1 cellular context compared by ENCODE assay signal in genomic region chrX:53093177-53093655, GRCh38.
A peak's percentile ranks its signal among the peaks of the same experiment; 100 is the strongest.
TF ChIP-seq lines count a peak whose summit lies in the region.

No MANE protein-coding gene starts in this region.

TF ChIP-seq in HEK293, 187 proteins besides CTCF, POLR2A, EP300 and RAD21 (continued from another document and continues in another):
- TF ChIP-seq TRIM28 (IDR thresholded peaks at IDR 0.05; ENCODE audit: borderline replicate concordance, low read length) (no peak), ZSCAN23 (tag by site-specific recombination; IDR thresholded peaks at IDR 0.05) (no peak), ZNF658 (tag by site-specific recombination; IDR thresholded peaks at IDR 0.05) (no peak), ZNF112 (tag by site-specific recombination; IDR thresholded peaks at IDR 0.05) (no peak), ZNF146 (tag by site-specific recombination; IDR thresholded peaks at IDR 0.05) (no peak), ZNF433 (tag by site-specific recombination; IDR thresholded peaks at IDR 0.05; ENCODE audit: low read depth) (no peak), OSR2 (tag by site-specific recombination; IDR thresholded peaks at IDR 0.05) (no peak), TCF7L2 (IDR thresholded peaks at IDR 0.05; ENCODE audit: borderline replicate concordance, low read depth, low read length) (no peak), ZNF510 (tag by site-specific recombination; IDR thresholded peaks at IDR 0.05; ENCODE audit: insufficient replicate concordance) (no peak), ZNF335 (tag by site-specific recombination; conservative IDR thresholded peaks at IDR 0.05) (no peak), ZNF610 (tag by site-specific recombination; IDR thresholded peaks at IDR 0.05; ENCODE audit: borderline replicate concordance) (0 out of 2 replicates have a peak, but pooled peaks have one; percentile 40), ZNF239 (tag by site-specific recombination; IDR thresholded peaks at IDR 0.05) (no peak), GFI1B (tag by site-specific recombination; IDR thresholded peaks at IDR 0.05) (no peak), ATF2 (tag by site-specific recombination; IDR thresholded peaks at IDR 0.05; ENCODE audit: low read depth) (no peak), SCRT2 (tag by site-specific recombination; IDR thresholded peaks at IDR 0.05) (no peak), WT1 (tag by site-specific recombination; IDR thresholded peaks at IDR 0.05) (peak; percentile 23; the same call in 1 of the 2 replicates), ZNF837 (tag by site-specific recombination; IDR thresholded peaks at IDR 0.05) (no peak), ZNF600 (tag by site-specific recombination; IDR thresholded peaks at IDR 0.05) (no peak), ZNF184 (tag by site-specific recombination; IDR thresholded peaks at IDR 0.05) (no peak), ZNF549 (tag by site-specific recombination; IDR thresholded peaks at IDR 0.05) (no peak), ZNF449 (tag by site-specific recombination; IDR thresholded peaks at IDR 0.05) (no peak), ZNF416 (tag by site-specific recombination; IDR thresholded peaks at IDR 0.05) (no peak), ZBTB8A (tag by site-specific recombination; IDR thresholded peaks at IDR 0.05) (no peak), TSHZ1 (tag by site-specific recombination; IDR thresholded peaks at IDR 0.05; ENCODE audit: borderline replicate concordance) (no peak), ZNF626 (tag by site-specific recombination; IDR thresholded peaks at IDR 0.05) (no peak), ZNF677 (tag by site-specific recombination; IDR thresholded peaks at IDR 0.05) (no peak), ZNF37A (tag by site-specific recombination; IDR thresholded peaks at IDR 0.05) (no peak), ZNF776 (tag by site-specific recombination; IDR thresholded peaks at IDR 0.05; ENCODE audit: borderline replicate concordance) (no peak), ZNF16 (tag by site-specific recombination; IDR thresholded peaks at IDR 0.05; ENCODE audit: low read depth) (no peak), ZNF777 (tag by site-specific recombination; IDR thresholded peaks at IDR 0.05; ENCODE audit: borderline replicate concordance) (no peak), ZNF670 (tag by site-specific recombination; IDR thresholded peaks at IDR 0.05; ENCODE audit: low read depth) (no peak), BCL11B (tag by site-specific recombination; IDR thresholded peaks at IDR 0.05; ENCODE audit: low read depth) (no peak), ZEB2 (tag by site-specific recombination; IDR thresholded peaks at IDR 0.05) (0 out of 2 replicates have a peak, but pooled peaks have one; percentile 28), ZXDB (tag by site-specific recombination; IDR thresholded peaks at IDR 0.05) (no peak), KLF9 (tag by site-specific recombination; IDR thresholded peaks at IDR 0.05; ENCODE audit: low read depth) (peak; percentile 79), ZNF747 (tag by site-specific recombination; IDR thresholded peaks at IDR 0.05) (no peak), KLF7 (tag by site-specific recombination; IDR thresholded peaks at IDR 0.05; ENCODE audit: borderline replicate concordance) (0 out of 2 replicates have a peak, but pooled peaks have one; percentile 34), SP7 (tag by site-specific recombination; IDR thresholded peaks at IDR 0.05) (0 out of 2 replicates have a peak, but pooled peaks have one; percentile 13), ZNF48 (tag by site-specific recombination; IDR thresholded peaks at IDR 0.05) (no peak)
- TF ChIP-seq, protein P1, sequence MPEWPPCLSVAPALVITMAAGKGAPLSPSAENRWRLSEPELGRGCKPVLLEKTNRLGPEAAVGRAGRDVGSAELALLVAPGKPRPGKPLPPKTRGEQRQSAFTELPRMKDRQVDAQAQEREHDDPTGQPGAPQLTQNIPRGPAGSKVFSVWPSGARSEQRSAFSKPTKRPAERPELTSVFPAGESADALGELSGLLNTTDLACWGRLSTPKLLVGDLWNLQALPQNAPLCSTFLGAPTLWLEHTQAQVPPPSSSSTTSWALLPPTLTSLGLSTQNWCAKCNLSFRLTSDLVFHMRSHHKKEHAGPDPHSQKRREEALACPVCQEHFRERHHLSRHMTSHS (tag by site-specific recombination; IDR thresholded peaks at IDR 0.05): no peak
- TF ChIP-seq, protein P2, sequence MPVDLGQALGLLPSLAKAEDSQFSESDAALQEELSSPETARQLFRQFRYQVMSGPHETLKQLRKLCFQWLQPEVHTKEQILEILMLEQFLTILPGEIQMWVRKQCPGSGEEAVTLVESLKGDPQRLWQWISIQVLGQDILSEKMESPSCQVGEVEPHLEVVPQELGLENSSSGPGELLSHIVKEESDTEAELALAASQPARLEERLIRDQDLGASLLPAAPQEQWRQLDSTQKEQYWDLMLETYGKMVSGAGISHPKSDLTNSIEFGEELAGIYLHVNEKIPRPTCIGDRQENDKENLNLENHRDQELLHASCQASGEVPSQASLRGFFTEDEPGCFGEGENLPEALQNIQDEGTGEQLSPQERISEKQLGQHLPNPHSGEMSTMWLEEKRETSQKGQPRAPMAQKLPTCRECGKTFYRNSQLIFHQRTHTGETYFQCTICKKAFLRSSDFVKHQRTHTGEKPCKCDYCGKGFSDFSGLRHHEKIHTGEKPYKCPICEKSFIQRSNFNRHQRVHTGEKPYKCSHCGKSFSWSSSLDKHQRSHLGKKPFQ (tag by site-specific recombination; IDR thresholded peaks at IDR 0.05): no peak
- TF ChIP-seq, protein P3, sequence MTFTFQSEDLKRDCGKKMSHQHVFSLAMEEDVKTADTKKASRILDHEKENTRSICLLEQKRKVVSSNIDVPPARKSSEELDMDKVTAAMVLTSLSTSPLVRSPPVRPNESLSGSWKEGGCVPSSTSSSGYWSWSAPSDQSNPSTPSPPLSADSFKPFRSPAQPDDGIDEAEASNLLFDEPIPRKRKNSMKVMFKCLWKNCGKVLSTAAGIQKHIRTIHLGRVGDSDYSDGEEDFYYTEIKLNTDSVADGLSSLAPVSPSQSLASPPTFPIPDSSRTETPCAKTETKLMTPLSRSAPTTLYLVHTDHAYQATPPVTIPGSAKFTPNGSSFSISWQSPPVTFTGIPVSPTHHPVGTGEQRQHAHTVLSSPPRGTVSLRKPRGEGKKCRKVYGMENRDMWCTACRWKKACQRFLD (tag by site-specific recombination; IDR thresholded peaks at IDR 0.05): no peak
- TF ChIP-seq, protein P4, sequence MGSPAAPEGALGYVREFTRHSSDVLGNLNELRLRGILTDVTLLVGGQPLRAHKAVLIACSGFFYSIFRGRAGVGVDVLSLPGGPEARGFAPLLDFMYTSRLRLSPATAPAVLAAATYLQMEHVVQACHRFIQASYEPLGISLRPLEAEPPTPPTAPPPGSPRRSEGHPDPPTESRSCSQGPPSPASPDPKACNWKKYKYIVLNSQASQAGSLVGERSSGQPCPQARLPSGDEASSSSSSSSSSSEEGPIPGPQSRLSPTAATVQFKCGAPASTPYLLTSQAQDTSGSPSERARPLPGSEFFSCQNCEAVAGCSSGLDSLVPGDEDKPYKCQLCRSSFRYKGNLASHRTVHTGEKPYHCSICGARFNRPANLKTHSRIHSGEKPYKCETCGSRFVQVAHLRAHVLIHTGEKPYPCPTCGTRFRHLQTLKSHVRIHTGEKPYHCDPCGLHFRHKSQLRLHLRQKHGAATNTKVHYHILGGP (tag by site-specific recombination; IDR thresholded peaks at IDR 0.05): no peak
- TF ChIP-seq, protein P5, sequence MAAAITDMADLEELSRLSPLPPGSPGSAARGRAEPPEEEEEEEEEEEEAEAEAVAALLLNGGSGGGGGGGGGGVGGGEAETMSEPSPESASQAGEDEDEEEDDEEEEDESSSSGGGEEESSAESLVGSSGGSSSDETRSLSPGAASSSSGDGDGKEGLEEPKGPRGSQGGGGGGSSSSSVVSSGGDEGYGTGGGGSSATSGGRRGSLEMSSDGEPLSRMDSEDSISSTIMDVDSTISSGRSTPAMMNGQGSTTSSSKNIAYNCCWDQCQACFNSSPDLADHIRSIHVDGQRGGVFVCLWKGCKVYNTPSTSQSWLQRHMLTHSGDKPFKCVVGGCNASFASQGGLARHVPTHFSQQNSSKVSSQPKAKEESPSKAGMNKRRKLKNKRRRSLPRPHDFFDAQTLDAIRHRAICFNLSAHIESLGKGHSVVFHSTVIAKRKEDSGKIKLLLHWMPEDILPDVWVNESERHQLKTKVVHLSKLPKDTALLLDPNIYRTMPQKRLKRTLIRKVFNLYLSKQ (tag by site-specific recombination; IDR thresholded peaks at IDR 0.05; ENCODE audit: borderline replicate concordance): no peak
- TF ChIP-seq, protein P6, sequence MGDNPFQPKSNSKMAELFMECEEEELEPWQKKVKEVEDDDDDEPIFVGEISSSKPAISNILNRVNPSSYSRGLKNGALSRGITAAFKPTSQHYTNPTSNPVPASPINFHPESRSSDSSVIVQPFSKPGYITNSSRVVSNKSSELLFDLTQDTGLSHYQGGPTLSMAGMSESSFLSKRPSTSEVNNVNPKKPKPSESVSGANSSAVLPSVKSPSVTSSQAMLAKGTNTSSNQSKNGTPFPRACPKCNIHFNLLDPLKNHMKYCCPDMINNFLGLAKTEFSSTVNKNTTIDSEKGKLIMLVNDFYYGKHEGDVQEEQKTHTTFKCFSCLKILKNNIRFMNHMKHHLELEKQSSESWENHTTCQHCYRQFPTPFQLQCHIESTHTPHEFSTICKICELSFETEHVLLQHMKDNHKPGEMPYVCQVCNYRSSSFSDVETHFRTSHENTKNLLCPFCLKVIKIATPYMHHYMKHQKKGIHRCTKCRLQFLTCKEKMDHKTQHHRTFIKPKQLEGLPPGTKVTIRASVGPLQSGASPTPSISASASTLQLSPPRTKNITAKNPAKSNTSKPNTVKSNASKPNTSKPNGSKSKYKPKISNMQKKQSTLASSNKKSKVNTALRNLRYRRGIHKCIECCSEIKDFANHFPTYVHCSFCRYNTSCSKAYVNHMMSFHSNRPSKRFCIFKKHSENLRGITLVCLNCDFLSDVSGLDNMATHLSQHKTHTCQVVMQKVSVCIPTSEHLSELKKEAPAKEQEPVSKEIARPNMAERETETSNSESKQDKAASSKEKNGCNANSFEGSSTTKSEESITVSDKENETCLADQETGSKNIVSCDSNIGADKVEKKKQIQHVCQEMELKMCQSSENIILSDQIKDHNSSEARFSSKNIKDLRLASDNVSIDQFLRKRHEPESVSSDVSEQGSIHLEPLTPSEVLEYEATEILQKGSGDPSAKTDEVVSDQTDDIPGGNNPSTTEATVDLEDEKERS (tag by site-specific recombination; IDR thresholded peaks at IDR 0.05): no peak
